ENCODE assay signal across 1 cellular context in genomic region chr1:215501496-215501895, GRCh38.
TF ChIP-seq lines count a peak whose summit lies in the region.

No MANE protein-coding gene starts in this region.

TF ChIP-seq in GM23338, 12 proteins besides CTCF, POLR2A, EP300 and RAD21 (continued from another document):
- TF ChIP-seq, protein P1, sequence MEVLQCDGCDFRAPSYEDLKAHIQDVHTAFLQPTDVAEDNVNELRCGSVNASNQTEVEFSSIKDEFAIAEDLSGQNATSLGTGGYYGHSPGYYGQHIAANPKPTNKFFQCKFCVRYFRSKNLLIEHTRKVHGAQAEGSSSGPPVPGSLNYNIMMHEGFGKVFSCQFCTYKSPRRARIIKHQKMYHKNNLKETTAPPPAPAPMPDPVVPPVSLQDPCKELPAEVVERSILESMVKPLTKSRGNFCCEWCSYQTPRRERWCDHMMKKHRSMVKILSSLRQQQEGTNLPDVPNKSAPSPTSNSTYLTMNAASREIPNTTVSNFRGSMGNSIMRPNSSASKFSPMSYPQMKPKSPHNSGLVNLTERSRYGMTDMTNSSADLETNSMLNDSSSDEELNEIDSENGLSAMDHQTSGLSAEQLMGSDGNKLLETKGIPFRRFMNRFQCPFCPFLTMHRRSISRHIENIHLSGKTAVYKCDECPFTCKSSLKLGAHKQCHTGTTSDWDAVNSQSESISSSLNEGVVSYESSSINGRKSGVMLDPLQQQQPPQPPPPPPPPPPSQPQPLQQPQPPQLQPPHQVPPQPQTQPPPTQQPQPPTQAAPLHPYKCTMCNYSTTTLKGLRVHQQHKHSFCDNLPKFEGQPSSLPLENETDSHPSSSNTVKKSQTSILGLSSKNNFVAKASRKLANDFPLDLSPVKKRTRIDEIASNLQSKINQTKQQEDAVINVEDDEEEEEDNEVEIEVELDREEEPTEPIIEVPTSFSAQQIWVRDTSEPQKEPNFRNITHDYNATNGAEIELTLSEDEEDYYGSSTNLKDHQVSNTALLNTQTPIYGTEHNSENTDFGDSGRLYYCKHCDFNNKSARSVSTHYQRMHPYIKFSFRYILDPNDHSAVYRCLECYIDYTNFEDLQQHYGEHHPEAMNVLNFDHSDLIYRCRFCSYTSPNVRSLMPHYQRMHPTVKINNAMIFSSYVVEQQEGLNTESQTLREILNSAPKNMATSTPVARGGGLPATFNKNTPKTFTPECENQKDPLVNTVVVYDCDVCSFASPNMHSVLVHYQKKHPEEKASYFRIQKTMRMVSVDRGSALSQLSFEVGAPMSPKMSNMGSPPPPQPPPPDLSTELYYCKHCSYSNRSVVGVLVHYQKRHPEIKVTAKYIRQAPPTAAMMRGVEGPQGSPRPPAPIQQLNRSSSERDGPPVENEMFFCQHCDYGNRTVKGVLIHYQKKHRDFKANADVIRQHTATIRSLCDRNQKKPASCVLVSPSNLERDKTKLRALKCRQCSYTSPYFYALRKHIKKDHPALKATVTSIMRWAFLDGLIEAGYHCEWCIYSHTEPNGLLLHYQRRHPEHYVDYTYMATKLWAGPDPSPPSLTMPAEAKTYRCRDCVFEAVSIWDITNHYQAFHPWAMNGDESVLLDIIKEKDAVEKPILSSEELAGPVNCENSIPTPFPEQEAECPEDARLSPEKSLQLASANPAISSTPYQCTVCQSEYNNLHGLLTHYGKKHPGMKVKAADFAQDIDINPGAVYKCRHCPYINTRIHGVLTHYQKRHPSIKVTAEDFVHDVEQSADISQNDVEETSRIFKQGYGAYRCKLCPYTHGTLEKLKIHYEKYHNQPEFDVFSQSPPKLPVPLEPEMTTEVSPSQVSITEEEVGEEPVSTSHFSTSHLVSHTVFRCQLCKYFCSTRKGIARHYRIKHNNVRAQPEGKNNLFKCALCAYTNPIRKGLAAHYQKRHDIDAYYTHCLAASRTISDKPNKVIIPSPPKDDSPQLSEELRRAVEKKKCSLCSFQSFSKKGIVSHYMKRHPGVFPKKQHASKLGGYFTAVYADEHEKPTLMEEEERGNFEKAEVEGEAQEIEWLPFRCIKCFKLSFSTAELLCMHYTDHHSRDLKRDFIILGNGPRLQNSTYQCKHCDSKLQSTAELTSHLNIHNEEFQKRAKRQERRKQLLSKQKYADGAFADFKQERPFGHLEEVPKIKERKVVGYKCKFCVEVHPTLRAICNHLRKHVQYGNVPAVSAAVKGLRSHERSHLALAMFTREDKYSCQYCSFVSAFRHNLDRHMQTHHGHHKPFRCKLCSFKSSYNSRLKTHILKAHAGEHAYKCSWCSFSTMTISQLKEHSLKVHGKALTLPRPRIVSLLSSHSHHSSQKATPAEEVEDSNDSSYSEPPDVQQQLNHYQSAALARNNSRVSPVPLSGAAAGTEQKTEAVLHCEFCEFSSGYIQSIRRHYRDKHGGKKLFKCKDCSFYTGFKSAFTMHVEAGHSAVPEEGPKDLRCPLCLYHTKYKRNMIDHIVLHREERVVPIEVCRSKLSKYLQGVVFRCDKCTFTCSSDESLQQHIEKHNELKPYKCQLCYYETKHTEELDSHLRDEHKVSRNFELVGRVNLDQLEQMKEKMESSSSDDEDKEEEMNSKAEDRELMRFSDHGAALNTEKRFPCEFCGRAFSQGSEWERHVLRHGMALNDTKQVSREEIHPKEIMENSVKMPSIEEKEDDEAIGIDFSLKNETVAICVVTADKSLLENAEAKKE (CRISPR knock-in tag; IDR thresholded peaks at IDR 0.05): no peak
- TF ChIP-seq REST (IDR thresholded peaks at IDR 0.05; ENCODE audit: unreplicated experiment): no peak
- no peak for TF ChIP-seq POLR2AphosphoS5 (IDR thresholded peaks at IDR 0.05; ENCODE audit: low read depth)
